Comparison of ENCODE assay signal across 22 cellular contexts in the genomic region with DNA sequence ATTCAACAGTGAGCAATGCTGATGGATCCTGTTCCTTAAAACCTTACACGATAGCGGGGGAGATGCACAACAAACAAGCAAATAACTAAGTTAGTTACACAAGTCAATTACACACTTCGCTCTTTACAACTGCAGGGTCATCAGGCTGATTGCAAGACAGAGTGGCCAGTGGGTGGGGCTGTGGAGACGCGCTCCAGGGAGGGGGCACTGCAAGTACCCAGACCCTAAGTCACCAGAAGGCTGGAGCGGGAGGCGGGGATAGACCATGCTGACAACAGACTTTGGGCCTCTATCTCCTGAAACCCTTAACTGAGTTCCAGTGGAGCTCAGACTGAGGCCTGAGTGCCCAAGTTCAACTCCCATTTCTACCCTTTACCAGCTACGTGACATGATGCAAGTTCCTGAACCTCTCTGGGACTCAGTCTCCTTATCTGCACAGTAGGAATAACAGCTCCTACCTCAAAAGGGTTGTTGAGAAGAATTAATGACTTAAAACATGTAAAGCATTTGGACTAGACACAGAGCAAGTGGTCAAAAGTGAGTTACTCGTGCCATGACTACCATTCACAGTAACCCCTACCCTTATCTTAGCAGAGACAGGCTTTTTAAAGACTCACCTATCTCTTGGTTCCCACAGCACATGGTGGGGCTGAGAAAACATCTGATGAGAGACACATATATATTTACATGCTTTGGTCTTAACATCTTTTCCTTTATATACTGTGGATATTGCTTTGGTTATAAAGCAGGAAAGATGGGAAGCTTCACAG. TPM values are rescaled to one million over a fixed set of nuclear protein-coding genes. Genes with fewer than 3 reads are reported as not detected.
A peak's percentile ranks its signal among the peaks of the same experiment; 100 is the strongest.
DNase-seq lines count a peak whose midpoint lies in the region; ATAC-seq, FAIRE-seq and TF ChIP-seq lines count a peak whose summit lies in the region.
"Had no signal": no experiment of that assay in that cellular context is flagged by ENCODE, and none has a peak within 500 bp of the region (broad histone marks: within the 10 kb centered on the region; RNA-seq: fewer than 3 reads in every experiment).

No MANE protein-coding gene starts in this region.

- H4K20me1 ChIP-seq in H9 (ENCODE audit: control insufficient read depth, insufficient read depth, insufficient read length) (no peaks in the 10 kb centered on the region), K562 (replicated peaks; ENCODE audit: control insufficient read depth, insufficient read depth, low read length) (no peaks in the 10 kb centered on the region)

- no peak overlapping the region for H2BK12ac ChIP-seq in H9 (ENCODE audit: insufficient read length, low read depth, low read length)

- H2AFZ ChIP-seq in H9 (ENCODE audit: low read length) (no peak overlapping the region), K562 (ENCODE audit: low read depth, low read length) (peak overlapping the region; percentile 34)

- H3K36me3 ChIP-seq in K562 (ENCODE audit: control insufficient read depth, insufficient read depth, low read length) (no peaks in the 10 kb centered on the region), neutrophil (peaks cover 54% of the 10 kb centered on the region)

- H2BK20ac ChIP-seq in H9 (ENCODE audit: low read depth, low read length, poor library complexity, severe bottlenecking) = no peak overlapping the region

- no peak overlapping the region for H3K4me3 Mint-ChIP-seq in H9
- H3K4me3 Mint-ChIP-seq: CD4-positive, CD25-positive, alpha-beta regulatory T cell had no signal

- H3K27ac Mint-ChIP-seq in H9 = no peak overlapping the region

- H3K27ac ChIP-seq in H9 (ENCODE audit: insufficient read length, low read depth, low read length) = no peak overlapping the region
- H3K27ac ChIP-seq in K562 (ENCODE audit: extremely low read depth, low read depth, low read length) = peak overlapping the region; percentile 75
- peak overlapping the region; percentile 57 for H3K27ac ChIP-seq in neutrophil

- POLR2A ChIA-PET in K562 (lab: Yijun Ruan, JAX) = interaction anchor here (0.9 to 1.4 kb wide), 3 partner anchors 9 to 10 kb away, joined by 3 to 6 read pairs (median 4); partner anchors contain the start of gene CPPED1

- H3K23ac ChIP-seq in H9 (ENCODE audit: insufficient read length, low read depth, low read length) = no peak overlapping the region

- H2AK5ac ChIP-seq in H9 (ENCODE audit: insufficient read length, low read length) = no peak overlapping the region

- no peaks in the 10 kb centered on the region for H3K9me1 ChIP-seq in K562 (ENCODE audit: control insufficient read depth, insufficient read depth, low read length)

- TF ChIP-seq RAD21 in K562 (CRISPR knock-in tag; conservative IDR thresholded peaks at IDR 0.05 in 1 of 2, IDR thresholded peaks at IDR 0.05 in 1 of 2) = peak in 1 of 2 experiments; percentile 37; a peak in 2 of 4 replicates

- peaks cover 14 to 16% of the 10 kb centered on the region in 2 experiments for H3K4me1 Mint-ChIP-seq in H9

- no peak overlapping the region for H3K4ac ChIP-seq in H9 (ENCODE audit: low read depth, low read length)

- peaks cover 0 to under 1% of the 10 kb centered on the region in 2 experiments; a peak in 1 of 5 replicates for H3K9me3 Mint-ChIP-seq in H9

- no CpG with 5 or more reads among the region's 9 CpGs for WGBS in H9 (ENCODE audit: extremely low coverage, insufficient read length, low lambda C conversion rate)
- 49% methylated on average over 9 of the region's 9 CpGs for WGBS in K562 (ENCODE audit: insufficient coverage, low coverage, missing lambda C conversion rate)

- in situ Hi-C loops in K562 (cut with MboI) = no loop called here

- no peak overlapping the region for H3K4me3 ChIP-seq in K562
- no peak overlapping the region for H3K4me3 ChIP-seq in neutrophil (ENCODE audit: low read depth in 1 of 2, low read length in 1 of 2)

- H3K79me1 ChIP-seq in H9 (ENCODE audit: insufficient read depth, low read depth, low read length, poor library complexity, severe bottlenecking) = no peaks in the 10 kb centered on the region

- no TSS peak for BruUV-seq in K562 (replicated peaks; lab: Mats Ljungman, UMichigan)

- no peaks in the 10 kb centered on the region for H3K27me3 Mint-ChIP-seq in H9 (ENCODE audit: low read depth)
- H3K27me3 Mint-ChIP-seq: CD4-positive, CD25-positive, alpha-beta regulatory T cell had no signal

- H3K9ac ChIP-seq in H9 (ENCODE audit: extremely low read depth, insufficient read length, low read length) (no peak overlapping the region), K562 (ENCODE audit: insufficient read depth in 1 of 2, low read depth in 2 of 2, low read length in 2 of 2) (peak overlapping the region in 1 of 2 experiments; percentile 59; a peak in 2 of 4 replicates)
- H3K9ac ChIP-seq: SK-N-SH had no signal

- no peaks in the 10 kb centered on the region; the same call in 1 of the 2 replicates for H3K4me1 ChIP-seq in H9 (ENCODE audit: insufficient read depth, low read length)
- peaks cover 23 to 38% of the 10 kb centered on the region in 2 experiments for H3K4me1 ChIP-seq in K562 (replicated peaks in 1 of 2; ENCODE audit: control insufficient read depth in 2 of 2, insufficient read depth in 2 of 2, low read length in 2 of 2)
- peaks cover 20 to 50% of the 10 kb centered on the region in 2 experiments for H3K4me1 ChIP-seq in neutrophil (ENCODE audit: control insufficient read depth in 1 of 2, insufficient read depth in 1 of 2, low read depth in 1 of 2, low read length in 1 of 2)

- H3K36me3 Mint-ChIP-seq in H9 (ENCODE audit: insufficient read depth in 1 of 3, low read depth in 3 of 3) = peaks cover 0 to 3% (median 1%) of the 10 kb centered on the region in 3 experiments; a peak in 4 of 7 replicates

- H3K4me2 ChIP-seq in H9 (ENCODE audit: insufficient read depth, insufficient read length, low read length) = no peak overlapping the region
- peak overlapping the region; percentile 70 for H3K4me2 ChIP-seq in K562 (ENCODE audit: insufficient read depth, low read length)
- H3K4me2 ChIP-seq: SK-N-SH had no signal

- H3K79me2 ChIP-seq in H9 (ENCODE audit: insufficient read depth, low read length) = no peaks in the 10 kb centered on the region
- H3K79me2 ChIP-seq in K562 (ENCODE audit: control insufficient read depth, insufficient read depth, low read length) = peaks cover 41% of the 10 kb centered on the region

- no peaks in the 10 kb centered on the region for H3K27me3 ChIP-seq in H9 (ENCODE audit: insufficient read depth, low read length)
- H3K27me3 ChIP-seq in K562 (ENCODE audit: control insufficient read depth in 2 of 2, insufficient read depth in 2 of 2, low read length in 2 of 2) = no peaks in the 10 kb centered on the region
- no peaks in the 10 kb centered on the region for H3K27me3 ChIP-seq in neutrophil

- intact Hi-C loops in K562 (cut with micrococcal nuclease) = no loop called here

- no peak overlapping the region for H2BK120ac ChIP-seq in H9 (ENCODE audit: low read depth, low read length, poor library complexity, severe bottlenecking)

- TF ChIP-seq POLR2A in K562 (conservative IDR thresholded peaks at IDR 0.05) = no peak

- H3K14ac ChIP-seq in H9 (ENCODE audit: insufficient read depth, low read length) = no peak overlapping the region

- no peak overlapping the region for H3K18ac ChIP-seq in H9 (ENCODE audit: insufficient read length, low read depth, low read length)

- ATAC-seq in K562 = peak; percentile 81
- ATAC-seq in GM19455 (IDR thresholded peaks at IDR 0.05; ENCODE audit: unreplicated experiment) = no peak
- ATAC-seq in HG02571 (IDR thresholded peaks at IDR 0.05; ENCODE audit: unreplicated experiment) = no peak
- ATAC-seq: PC-3 had no signal

- DNase-seq in H9 = peak; percentile 66
- peak; percentile 62 to 85 (median 70) for DNase-seq in K562 (ENCODE audit: extremely low read depth in 1 of 4, low spot score in 3 of 4)
- peak; percentile 17 for DNase-seq in iPS DF 19.7 (ENCODE audit: low read depth, low spot score)
- no peak for DNase-seq in activated CD4-positive, alpha-beta T cell treated with anti-CD3 and anti-CD28 coated beads for 1 hour
- DNase-seq: CD4-positive, CD25-positive, alpha-beta regulatory T cell; COR-L47; DMS79 treated with DMSO at 0.1 percent for 48 hours; KG1; NCI-H1092; NCI-H1436; NCI-H187 treated with DMSO at 0.1 percent for 48 hours; NCI-H2107; NCI-H446 treated with DMSO at 0.1 percent for 48 hours; NCI-H526 treated with DMSO at 0.1 percent for 48 hours; PC-3; RPMI8226; SHP77 treated with DMSO at 0.1 percent for 48 hours; SK-N-SH had no signal

- H4K5ac ChIP-seq in H9 (ENCODE audit: insufficient read length, low read depth, low read length) = no peak overlapping the region

- H2BK15ac ChIP-seq in H9 (ENCODE audit: low read depth, low read length) = no peak overlapping the region

- H3K9me3 ChIP-seq in H9 (ENCODE audit: control insufficient read depth, low read depth, low read length) (no peaks in the 10 kb centered on the region), K562 (replicated peaks; ENCODE audit: control insufficient read depth, insufficient read depth, low read depth, low read length) (peaks cover 7% of the 10 kb centered on the region), neutrophil (no peaks in the 10 kb centered on the region)
- H3K9me3 ChIP-seq: SK-N-SH had no signal

- H3T11ph ChIP-seq in H9 (ENCODE audit: low read length) = no peak overlapping the region

- no peak overlapping the region for H4K91ac ChIP-seq in H9 (ENCODE audit: insufficient read length, low read depth, low read length)

- H3K56ac ChIP-seq in H9 (ENCODE audit: insufficient read length, low read depth, low read length) = no peak overlapping the region

- no peak overlapping the region for H4K8ac ChIP-seq in H9 (replicated peaks; ENCODE audit: insufficient read length, low read depth, low read length)

- peak; percentile 74; the same call in 1 of the 2 replicates for TF ChIP-seq EP300 in K562 (IDR thresholded peaks at IDR 0.05; ENCODE audit: low read length)

- H3K23me2 ChIP-seq in H9 (ENCODE audit: insufficient read length, low read depth, low read length, poor library complexity, severe bottlenecking) = no peaks in the 10 kb centered on the region

- no peak overlapping the region for H2BK5ac ChIP-seq in H9 (ENCODE audit: insufficient read length, low read length)

- peak; percentile 88 for FAIRE-seq in K562 (lab: Jason Lieb, UNC)
- FAIRE-seq: GM12891 had no signal

- CTCF ChIA-PET in K562 (lab: Yijun Ruan, JAX; ENCODE audit: low intra/inter-chr PET ratio) = no interaction called here

- TF ChIP-seq CTCF in H9 (conservative IDR thresholded peaks at IDR 0.05) (peak; percentile 53; the same call in 2 of the 3 replicates), K562 (IDR thresholded peaks at IDR 0.05 in 2 of 3, conservative IDR thresholded peaks at IDR 0.05 in 1 of 3; ENCODE audit: insufficient read depth in 2 of 3, low read depth in 1 of 3, low read length in 3 of 3) (peak; percentile 47 to 49 (median 48); a peak in 5 of 6 replicates), neutrophil (IDR thresholded peaks at IDR 0.05) (no peak)

RNA-seq across cellular contexts. Expression of gene CPPED1, which starts 10.4 kb away (rescaled TPM):
- total RNA-seq in H9 (2021) (7.9 and 10.8 TPM in 2 replicates), K562 (2014; rRNA removed) (7.5 and 7.6 TPM in 2 replicates), K562 (2014; rRNA removed; fragmentation: Illumina TruSeq; extraction: Trizol) (16.9 and 20.2 TPM in 2 replicates), K562 (2015; rRNA removed; fragmentation: Illumina TruSeq; extraction: Trizol) (21.3 and 22.2 TPM in 2 replicates), K562 (2021) (21.3 and 22.2 TPM in 2 replicates)
- total RNA-seq in K562 (2011; cell fraction: chromatin; rRNA removed; ENCODE audit: low replicate concordance) = 30.3 and 41.3 TPM in 2 replicates
- 26.2 and 31.9 TPM in 2 replicates for total RNA-seq in K562 (2011; cell fraction: nucleolus; rRNA removed)
- 25.7 and 32.7 TPM in 2 replicates for total RNA-seq in K562 (2011; cell fraction: nucleoplasm; rRNA removed)
- polyA plus RNA-seq in K562 (2011; rRNA removed) (25.7 TPM in 2 replicates), K562 (2014; fragmentation: Illumina TruSeq; extraction: Trizol) (19.0 and 22.5 TPM in 2 replicates), K562 (2014; fragmentation: Nextera tagmentation; extraction: Ambion mirVana) (10 to 100 TPM; 11.4 to 13.6 TPM), K562 (2014; rRNA removed) (14.4 and 15.3 TPM in 2 replicates)
- 13.6 and 16.0 TPM in 2 replicates for polyA plus RNA-seq in K562 (2011; cell fraction: cytosol; rRNA removed)
- 8.9 and 12.8 TPM in 2 replicates for polyA plus RNA-seq in K562 (2011; cell fraction: nucleus; rRNA removed)
- 15.6 and 22.8 TPM in 2 replicates for polyA plus RNA-seq in K562 (2012)
- polyA minus RNA-seq in K562 (2011; rRNA and poly(A)+ RNA removed) = 21.1 and 24.1 TPM in 2 replicates
- polyA minus RNA-seq in K562 (2011; cell fraction: cytosol; rRNA and poly(A)+ RNA removed) = 10.1 and 10.3 TPM in 2 replicates
- polyA minus RNA-seq in K562 (2011; cell fraction: nucleus; rRNA and poly(A)+ RNA removed) = 8.9 and 21.4 TPM in 2 replicates
